Comparison of ENCODE assay signal across 8 cellular contexts in genomic region chr7:150978136-150978789, GRCh38. TPM values are rescaled to one million over a fixed set of nuclear protein-coding genes. Genes with fewer than 3 reads are reported as not detected.
DNase-seq lines count a peak whose midpoint lies in the region; ATAC-seq and TF ChIP-seq lines count a peak whose summit lies in the region.

Gene KCNH2 (minus strand): TSS chr7:150978321. CDS start chr7:150977913, 408 bp downstream.

- H3K27me3 Mint-ChIP-seq in progenitor cell of endocrine pancreas: peaks cover 60% of the 10 kb centered on the region

- H3K27ac Mint-ChIP-seq in progenitor cell of endocrine pancreas: peak within 1 kb of the TSS; percentile 90

- peaks cover 14% of the 10 kb centered on the region for H3K4me1 Mint-ChIP-seq in progenitor cell of endocrine pancreas (ENCODE audit: low read depth)

- no peak for TF ChIP-seq CTCF in progenitor cell of endocrine pancreas (IDR thresholded peaks at IDR 0.05; ENCODE audit: unreplicated experiment)

- peak; percentile 73 for DNase-seq in Daoy (ENCODE audit: low read depth)
- DNase-seq in NCI-H1694 (lab: John Stamatoyannopoulos, UW): peak; percentile 80
- peak; percentile 26 for DNase-seq in activated CD4-positive, alpha-beta T cell treated with anti-CD3 and anti-CD28 coated beads, Interleukin-2, amount 50 U/mL, for 1 hour
- DNase-seq in germinal center (ENCODE audit: low spot score): peak; percentile 73
- DNase-seq in progenitor cell of endocrine pancreas (ENCODE audit: low spot score, unreplicated experiment): peak; percentile 56
- DNase-seq in middle frontal gyrus (ENCODE audit: extremely low spot score, low spot score): no peak

- H3K36me3 Mint-ChIP-seq in progenitor cell of endocrine pancreas (ENCODE audit: insufficient read depth): no peaks in the 10 kb centered on the region

- peak within 1 kb of the TSS; percentile 80 for H3K4me3 Mint-ChIP-seq in progenitor cell of endocrine pancreas (ENCODE audit: low read depth)

- ATAC-seq in GM21786 (IDR thresholded peaks at IDR 0.05; ENCODE audit: unreplicated experiment): no peak
- no peak for ATAC-seq in GM18520 (IDR thresholded peaks at IDR 0.05; ENCODE audit: unreplicated experiment)

- H3K9me3 Mint-ChIP-seq in progenitor cell of endocrine pancreas (ENCODE audit: low read depth): no peaks in the 10 kb centered on the region

RNA-seq across cellular contexts. Expression of gene KCNH2, which starts in this region (rescaled TPM):
- 0.80 and 1.3 TPM in 2 replicates for total RNA-seq in Daoy (2014; rRNA removed; shearing (Covaris generic))
- total RNA-seq in progenitor cell of endocrine pancreas: 6.9 and 9.4 TPM in 2 replicates
